In the genomic region with DNA sequence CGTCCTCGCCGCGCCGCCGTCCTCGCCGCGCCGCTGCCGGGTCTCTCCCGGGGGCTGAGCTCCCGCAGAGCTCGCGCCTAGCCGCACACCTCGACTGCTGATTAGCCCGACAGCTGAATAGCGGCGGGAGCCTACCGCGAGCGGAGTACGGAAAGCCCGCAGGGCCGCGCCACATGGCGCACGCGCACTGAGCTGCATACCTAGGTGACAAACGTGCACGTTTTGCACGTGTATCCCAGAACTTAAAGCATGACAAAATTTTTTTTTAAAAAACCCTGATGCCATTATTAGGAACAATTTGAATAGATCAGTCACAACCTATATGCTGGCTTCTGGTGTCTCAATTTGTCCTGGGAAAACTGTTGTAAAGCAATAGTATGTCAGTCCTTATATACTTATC, we compare ENCODE assay signal across 8 cellular contexts. TPM values are rescaled to one million over a fixed set of nuclear protein-coding genes. Genes with fewer than 3 reads are reported as not detected.
A peak's percentile ranks its signal among the peaks of the same experiment; 100 is the strongest.
DNase-seq lines count a peak whose midpoint lies in the region; TF ChIP-seq lines count a peak whose summit lies in the region.

Gene GOLGA8A (minus strand): TSS at position 122 of the 400 bp plus-strand sequence. CDS start 48,117 bp downstream, outside the sequence.

- TF ChIP-seq CTCF in C4-2B (conservative IDR thresholded peaks at IDR 0.05) (no peak), GM20000 (IDR thresholded peaks at IDR 0.05; ENCODE audit: extremely low read depth, missing control alignments) (no peak), transverse colon (IDR thresholded peaks at IDR 0.05) (no peak)

- no peaks in the 10 kb centered on the region for H3K9me3 Mint-ChIP-seq in activated naive CD8-positive, alpha-beta T cell (ENCODE audit: low read depth)

- no peak for TF ChIP-seq POLR2A in transverse colon (IDR thresholded peaks at IDR 0.05)

- no peak within 1 kb of the TSS for H3K9ac ChIP-seq in HUES64 (ENCODE audit: low read depth, low read length)

- DNase-seq in GM20000 (ENCODE audit: low spot score): peak; percentile 83
- peak; percentile 64 for DNase-seq in SK-MEL-5 (ENCODE audit: low read depth, low spot score)
- DNase-seq in cardiac septum (ENCODE audit: low spot score): no peak
- DNase-seq in posterior vena cava (ENCODE audit: low spot score): peak; percentile 87
- peak; percentile 45 for DNase-seq in transverse colon

- intact Hi-C loops in cardiac septum (cut with DNase I) (loop anchor here (5.0 kb wide), 1 partner anchor 145 kb away; the partner anchor contains the start of gene GOLGA8B), posterior vena cava (cut with DNase I) (no loop called here), transverse colon (cut with DNase I; ENCODE audit: low total_unique reads) (no loop called here)

- H3K27ac Mint-ChIP-seq in activated naive CD8-positive, alpha-beta T cell: peak within 1 kb of the TSS; percentile 96

- H3K27me3 ChIP-seq in HUES64 (ENCODE audit: insufficient read depth, low read length) (peaks cover 38% of the 10 kb centered on the region), transverse colon (peaks cover 14% of the 10 kb centered on the region)

- no peak for TF ChIP-seq EP300 in transverse colon (IDR thresholded peaks at IDR 0.05; ENCODE audit: low read depth)

- H3K27me3 Mint-ChIP-seq in activated naive CD8-positive, alpha-beta T cell: peaks cover under 1% of the 10 kb centered on the region

- in situ Hi-C loops in SK-MEL-5 (cut with HindIII; ENCODE audit: low pct_unique_long_range_greater_than_20kb, low sequenced_read_pairs) (no loop called here), transverse colon (cut with MboI; ENCODE audit: low pct_ligation_motif_present in 1 of 4, low pct_unique_long_range_greater_than_20kb in 1 of 4, low sequenced_read_pairs in 3 of 4) (loop anchor here in 1 of 4 donors (25.0 kb wide), 1 partner anchor 150 kb away; the partner anchor contains the start of gene GOLGA8B)

- peak within 1 kb of the TSS; percentile 43 for H3K27ac ChIP-seq in C4-2B
- H3K27ac ChIP-seq in HUES64 (ENCODE audit: low read depth, low read length): no peak within 1 kb of the TSS
- peak within 1 kb of the TSS; percentile 37 to 79 (median 44) for H3K27ac ChIP-seq in transverse colon

- H3K4me1 ChIP-seq in HUES64 (ENCODE audit: insufficient read depth, low read length): no peaks in the 10 kb centered on the region
- H3K4me1 ChIP-seq in transverse colon: peaks cover 0 to 17% (median 8%) of the 10 kb centered on the region in 4 donors

- H3K36me3 ChIP-seq in HUES64 (ENCODE audit: insufficient read depth, low read length): no peaks in the 10 kb centered on the region
- H3K36me3 ChIP-seq in transverse colon: no peaks in the 10 kb centered on the region

- peaks cover 26% of the 10 kb centered on the region for H3K4me1 Mint-ChIP-seq in activated naive CD8-positive, alpha-beta T cell (ENCODE audit: low read depth)

- peak within 1 kb of the TSS; percentile 50 for H3K4me3 ChIP-seq in HUES64 (ENCODE audit: low read length)
- peak within 1 kb of the TSS; percentile 32 to 86 (median 62) for H3K4me3 ChIP-seq in transverse colon

- 2% methylated on average over 33 of the region's 33 CpGs for WGBS in HUES64
- WGBS in transverse colon (ENCODE audit: low coverage in 1 of 2), 2 donors: 3% methylated on average over 8 of the region's 33 CpGs; no CpG with 5 or more reads in 1 of the 2 donors

- H3K9me3 ChIP-seq in HUES64 (ENCODE audit: insufficient read depth, low read depth, low read length): peaks cover 3% of the 10 kb centered on the region; the same call in 1 of the 2 replicates
- H3K9me3 ChIP-seq in transverse colon: no peaks in the 10 kb centered on the region

- peak within 1 kb of the TSS; percentile 92 for H3K4me3 Mint-ChIP-seq in activated naive CD8-positive, alpha-beta T cell

- H3K36me3 Mint-ChIP-seq in activated naive CD8-positive, alpha-beta T cell: peaks cover 4% of the 10 kb centered on the region

RNA-seq across cellular contexts. Expression of gene GOLGA8A, which starts in this region (rescaled TPM):
- polyA plus RNA-seq in HUES64 (2013, experiment 1 of 2): 9.8 TPM
- polyA plus RNA-seq in HUES64 (2013, experiment 2 of 2): 11.0 TPM
- total RNA-seq in SK-MEL-5 (2014; rRNA removed; shearing (Covaris generic)): 12.7 and 16.3 TPM in 2 replicates
- 6.3 and 6.7 TPM in 2 replicates for polyA plus RNA-seq in SK-MEL-5 (2015; cell fraction: cytosol; rRNA removed)
- polyA plus RNA-seq in SK-MEL-5 (2015; cell fraction: nucleus; rRNA removed): 369 and 399 TPM in 2 replicates
- total RNA-seq in cardiac septum (26.7 TPM), posterior vena cava (10 to 100 TPM; 18.2 to 43.5 TPM), transverse colon (100 to 1,000 TPM in 1 of 4 donors, 10 to 100 TPM in 3; 34.8 to 120 (median 47.1) TPM)
